2 cellular contexts compared by ENCODE assay signal in the genomic region with DNA sequence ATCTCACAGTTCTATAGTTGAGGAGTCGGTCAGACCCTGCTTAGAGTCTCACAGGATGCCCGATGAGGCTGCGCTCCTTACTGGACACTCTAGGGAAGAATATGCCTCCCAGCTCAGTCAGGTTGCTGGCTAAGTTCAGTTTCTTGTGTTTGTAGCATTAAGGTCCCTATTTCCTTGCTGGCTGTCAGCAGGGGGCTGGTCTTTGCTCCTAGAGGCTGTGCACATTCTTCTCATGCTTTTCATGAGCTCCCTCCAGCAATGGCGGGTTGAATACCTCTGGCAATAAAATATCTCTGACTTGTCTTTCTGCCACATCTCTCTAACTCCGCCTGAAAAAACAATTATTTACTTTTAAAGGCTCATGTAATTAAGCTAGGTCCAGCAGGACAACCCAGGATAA.
TF ChIP-seq lines count a peak whose summit lies in the region.

No MANE protein-coding gene starts in this region.

TF ChIP-seq in IMR-90, 13 proteins besides CTCF, POLR2A, EP300 and RAD21:
- no peak for TF ChIP-seq RCOR1 (IDR thresholded peaks at IDR 0.05; ENCODE audit: insufficient replicate concordance, low read length)
- TF ChIP-seq MAFK (IDR thresholded peaks at IDR 0.05; ENCODE audit: low read depth, low read length): no peak
- TF ChIP-seq, protein P1, sequence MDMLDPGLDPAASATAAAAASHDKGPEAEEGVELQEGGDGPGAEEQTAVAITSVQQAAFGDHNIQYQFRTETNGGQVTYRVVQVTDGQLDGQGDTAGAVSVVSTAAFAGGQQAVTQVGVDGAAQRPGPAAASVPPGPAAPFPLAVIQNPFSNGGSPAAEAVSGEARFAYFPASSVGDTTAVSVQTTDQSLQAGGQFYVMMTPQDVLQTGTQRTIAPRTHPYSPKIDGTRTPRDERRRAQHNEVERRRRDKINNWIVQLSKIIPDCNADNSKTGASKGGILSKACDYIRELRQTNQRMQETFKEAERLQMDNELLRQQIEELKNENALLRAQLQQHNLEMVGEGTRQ (IDR thresholded peaks at IDR 0.05; ENCODE audit: low read depth, low read length): no peak
- TF ChIP-seq SMC3 (IDR thresholded peaks at IDR 0.05; ENCODE audit: low read depth, low read length): no peak
- no peak for TF ChIP-seq FOS (IDR thresholded peaks at IDR 0.05; ENCODE audit: low read depth, low read length)
- TF ChIP-seq, protein P2, sequence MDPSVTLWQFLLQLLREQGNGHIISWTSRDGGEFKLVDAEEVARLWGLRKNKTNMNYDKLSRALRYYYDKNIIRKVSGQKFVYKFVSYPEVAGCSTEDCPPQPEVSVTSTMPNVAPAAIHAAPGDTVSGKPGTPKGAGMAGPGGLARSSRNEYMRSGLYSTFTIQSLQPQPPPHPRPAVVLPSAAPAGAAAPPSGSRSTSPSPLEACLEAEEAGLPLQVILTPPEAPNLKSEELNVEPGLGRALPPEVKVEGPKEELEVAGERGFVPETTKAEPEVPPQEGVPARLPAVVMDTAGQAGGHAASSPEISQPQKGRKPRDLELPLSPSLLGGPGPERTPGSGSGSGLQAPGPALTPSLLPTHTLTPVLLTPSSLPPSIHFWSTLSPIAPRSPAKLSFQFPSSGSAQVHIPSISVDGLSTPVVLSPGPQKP (IDR thresholded peaks at IDR 0.05; ENCODE audit: borderline replicate concordance, low read depth, low read length): no peak

TF ChIP-seq in endothelial cell of umbilical vein, 7 proteins besides CTCF, POLR2A, EP300 and RAD21:
- TF ChIP-seq MYC (IDR thresholded peaks at IDR 0.05; ENCODE audit: low read depth, low read length) (no peak), EZH2 (IDR thresholded peaks at IDR 0.05; ENCODE audit: borderline replicate concordance, low read depth, low read length, severe bottlenecking) (no peak), POLR2AphosphoS5 (IDR thresholded peaks at IDR 0.05; ENCODE audit: insufficient read depth, low read depth, low read length) (no peak), GATA2 (IDR thresholded peaks at IDR 0.05; ENCODE audit: insufficient read depth, insufficient read length, low read depth, low read length) (no peak), JUN (IDR thresholded peaks at IDR 0.05; ENCODE audit: borderline replicate concordance, insufficient read depth, insufficient read length, low read depth) (no peak), FOS (IDR thresholded peaks at IDR 0.05; ENCODE audit: borderline replicate concordance, insufficient read depth, low read length) (no peak)
- TF ChIP-seq, protein P3, sequence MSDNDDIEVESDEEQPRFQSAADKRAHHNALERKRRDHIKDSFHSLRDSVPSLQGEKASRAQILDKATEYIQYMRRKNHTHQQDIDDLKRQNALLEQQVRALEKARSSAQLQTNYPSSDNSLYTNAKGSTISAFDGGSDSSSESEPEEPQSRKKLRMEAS (IDR thresholded peaks at IDR 0.05; ENCODE audit: insufficient read depth, insufficient read length): no peak
